Comparison of ENCODE assay signal across 8 cellular contexts in genomic region chr11:64225608-64226506, GRCh38. TPM values are rescaled to one million over a fixed set of nuclear protein-coding genes. Genes with fewer than 3 reads are reported as not detected.
DNase-seq lines count a peak whose midpoint lies in the region; FAIRE-seq and TF ChIP-seq lines count a peak whose summit lies in the region.

TSS of gene NUDT22 (plus strand) at chr11:64226274. CDS start at chr11:64226653, 379 bp downstream.
TSS of gene TRPT1 (minus strand) at chr11:64226186. CDS start at chr11:64225860, 326 bp downstream.

- TF ChIP-seq CTCF in DOHH2 (IDR thresholded peaks at IDR 0.05; ENCODE audit: low read depth, low read length, poor library complexity, severe bottlenecking), result peak; percentile 68
- peak in 1 of 2 donors; percentile 50 for TF ChIP-seq CTCF in right atrium auricular region (IDR thresholded peaks at IDR 0.05)

- peak within 1 kb of the TSS; percentile 82 for H3K27ac ChIP-seq in DOHH2 (ENCODE audit: low read depth, low read length)
- H3K27ac ChIP-seq in right atrium auricular region, result peak within 1 kb of the TSS; percentile 91 to 97

- H3K9me3 ChIP-seq in DOHH2 (ENCODE audit: control insufficient read depth, insufficient read depth, low read length) (no peaks in the 10 kb centered on the region), HAP-1 (no peaks in the 10 kb centered on the region), right atrium auricular region (no peaks in the 10 kb centered on the region)

- H3K27me3 ChIP-seq in DOHH2 (ENCODE audit: control insufficient read depth, low read length) (no peaks in the 10 kb centered on the region), HAP-1 (ENCODE audit: low read depth) (no peaks in the 10 kb centered on the region), right atrium auricular region (no peaks in the 10 kb centered on the region)

- DNase-seq in HAP-1 (ENCODE audit: low spot score in 2 of 2), result peak; percentile 86 to 95
- DNase-seq in NCI-H146 treated with DMSO at 0.1 percent for 48 hours (lab: John Stamatoyannopoulos, UW; ENCODE audit: unreplicated experiment), result peak; percentile 60
- peak; percentile 83 to 91 (median 87) for DNase-seq in T-helper 2 cell
- DNase-seq in amygdala (lab: John Stamatoyannopoulos, UW), result peak in 55 of 56 donors; percentile 29 to 93 (median 81)
- DNase-seq in right atrium auricular region (ENCODE audit: low spot score), result peak; percentile 93
- peak; percentile 83 for DNase-seq in putamen (ENCODE audit: low spot score)
- peak; percentile 96 for DNase-seq in urothelium cell line (ENCODE audit: low spot score)

- H3K36me3 ChIP-seq in DOHH2 (ENCODE audit: control insufficient read depth, low read length) (peaks cover 44% of the 10 kb centered on the region), HAP-1 (replicated peaks) (peaks cover 13% of the 10 kb centered on the region), right atrium auricular region (peaks cover 8% of the 10 kb centered on the region)

- in situ Hi-C loops in HAP-1 (cut with MboI; ENCODE audit: low sequenced_read_pairs), result no loop called here

- no peaks in the 10 kb centered on the region for H3K9me2 ChIP-seq in DOHH2 (replicated peaks; ENCODE audit: control insufficient read depth, low read length)

- H3F3A ChIP-seq in DOHH2 (ENCODE audit: control insufficient read depth, insufficient read depth), result peaks cover 22% of the 10 kb centered on the region

- peak within 1 kb of the TSS; percentile 99 for H3K4me2 ChIP-seq in DOHH2 (ENCODE audit: low read length)

- peaks cover 36% of the 10 kb centered on the region for H3K79me2 ChIP-seq in DOHH2 (ENCODE audit: control insufficient read depth, low read length)

- H3K4me3 ChIP-seq in DOHH2 (ENCODE audit: low read length), result peak within 1 kb of the TSS; percentile 85
- peak within 1 kb of the TSS; percentile 79 for H3K4me3 ChIP-seq in HAP-1
- H3K4me3 ChIP-seq in right atrium auricular region, result peak within 1 kb of the TSS; percentile 85 to 89

- FAIRE-seq in urothelium cell line (lab: Jason Lieb, UNC), result no peak

- H3K4me1 ChIP-seq in DOHH2 (ENCODE audit: control insufficient read depth, low read length) (peaks cover 61% of the 10 kb centered on the region), HAP-1 (peaks cover 6% of the 10 kb centered on the region; the same call in 1 of the 2 replicates), right atrium auricular region (peaks cover 0 to 46% of the 10 kb centered on the region in 2 donors)

- H4K20me1 ChIP-seq in DOHH2 (ENCODE audit: control insufficient read depth, insufficient read depth, low read depth, low read length), result no peaks in the 10 kb centered on the region

RNA-seq across cellular contexts. Expression of gene NUDT22, which starts in this region (rescaled TPM):
- total RNA-seq in right atrium auricular region, result 10 to 100 TPM; 73.3 to 95.6 TPM

RNA-seq across cellular contexts. Expression of gene TRPT1, which starts in this region (rescaled TPM):
- 10 to 100 TPM; 86.0 to 95.8 TPM for total RNA-seq in right atrium auricular region

Comparison
In these comparisons a context has a peak if more than half of its experiments do, and no peak if none do; other contexts are left out.
1. Peak in every context shown above with its lines: DNase-seq, H3K4me3 ChIP-seq and H3K27ac ChIP-seq.